ENCODE assay signal across 8 cellular contexts in genomic region chr17:1455291-1455747, GRCh38. TPM values are rescaled to one million over a fixed set of nuclear protein-coding genes. Genes with fewer than 3 reads are reported as not detected.
A peak's percentile ranks its signal among the peaks of the same experiment; 100 is the strongest.
DNase-seq lines count a peak whose midpoint lies in the region; ATAC-seq lines count a peak whose summit lies in the region.

No MANE protein-coding gene starts in this region.

- peak overlapping the region; percentile 91 for H3K9ac ChIP-seq in mucosa of stomach (ENCODE audit: low read length)

- H3K36me3 ChIP-seq in esophagus (ENCODE audit: control insufficient read depth in 2 of 2, insufficient read depth in 2 of 2, low read length in 1 of 2) = no peaks in the 10 kb centered on the region
- no peaks in the 10 kb centered on the region for H3K36me3 ChIP-seq in mucosa of stomach (ENCODE audit: control insufficient read depth, insufficient read depth, low read length)
- H3K36me3 ChIP-seq in thymus (ENCODE audit: control insufficient read depth, insufficient read depth) = peaks cover 13% of the 10 kb centered on the region

- 0 to 2% methylated on average over 22 to 27 of the region's 27 CpGs for WGBS in esophagus, 2 donors
- under 1% methylated on average over 27 of the region's 27 CpGs for WGBS in thymus

- H3K9me3 ChIP-seq in esophagus (ENCODE audit: control insufficient read depth in 2 of 2, insufficient read depth in 1 of 2, low read depth in 1 of 2, low read length in 1 of 2) = no peaks in the 10 kb centered on the region
- H3K9me3 ChIP-seq in mucosa of stomach (ENCODE audit: control insufficient read depth, low read length) = no peaks in the 10 kb centered on the region
- H3K9me3 ChIP-seq in thymus (ENCODE audit: control insufficient read depth) = no peaks in the 10 kb centered on the region

- H3K27me3 ChIP-seq in esophagus (ENCODE audit: control insufficient read depth in 1 of 2, insufficient read depth in 2 of 2, low read length in 2 of 2) = no peaks in the 10 kb centered on the region
- H3K27me3 ChIP-seq in mucosa of stomach (ENCODE audit: control insufficient read depth, insufficient read depth, low read length) = no peaks in the 10 kb centered on the region
- H3K27me3 ChIP-seq in thymus (ENCODE audit: control insufficient read depth, insufficient read depth) = peaks cover 3% of the 10 kb centered on the region

- DNase-seq in Ammon's horn (ENCODE audit: low spot score) (peak; percentile 52), NCI-H510A (lab: John Stamatoyannopoulos, UW) (peak; percentile 15)
- DNase-seq in activated CD8-positive, alpha-beta memory T cell treated with anti-CD3 and anti-CD28 coated beads, Interleukin-2, amount 50 U/mL, for 4 hours = peak; percentile 34

- H3K4me1 ChIP-seq in esophagus (ENCODE audit: control insufficient read depth in 2 of 2, insufficient read depth in 2 of 2, low read length in 1 of 2) (no peaks in the 10 kb centered on the region), mucosa of stomach (ENCODE audit: control insufficient read depth, insufficient read depth, low read length) (peaks cover 34% of the 10 kb centered on the region), thymus (ENCODE audit: control insufficient read depth, insufficient read depth, low read length) (peaks cover 11% of the 10 kb centered on the region)

- ATAC-seq in GM18517 (IDR thresholded peaks at IDR 0.05; ENCODE audit: unreplicated experiment) = peak; percentile 33
- ATAC-seq in HG03025 (IDR thresholded peaks at IDR 0.05; ENCODE audit: low FRiP score, unreplicated experiment) = peak; percentile 22

- peak overlapping the region; percentile 96 to 98 for H3K4me3 ChIP-seq in esophagus (ENCODE audit: low read depth in 1 of 2, low read length in 2 of 2)
- H3K4me3 ChIP-seq in mucosa of stomach (ENCODE audit: low read length) = peak overlapping the region; percentile 63
- H3K4me3 ChIP-seq in thymus (ENCODE audit: low read length) = peak overlapping the region; percentile 99

- H3K27ac ChIP-seq in esophagus (ENCODE audit: low read depth in 2 of 2, low read length in 1 of 2) = peak overlapping the region; percentile 99 to 100
- H3K27ac ChIP-seq in thymus (ENCODE audit: low read depth) = peak overlapping the region; percentile 97

RNA-seq across cellular contexts. Expression of gene CRK, which starts 0.7 kb away (rescaled TPM):
- polyA plus RNA-seq in esophagus (10 to 100 TPM; 17.8 to 23.8 TPM), thymus (26.6 TPM)

RNA-seq across cellular contexts. Expression of gene MYO1C, which starts 37.2 kb away (rescaled TPM):
- polyA plus RNA-seq in esophagus (10 to 100 TPM; 42.0 to 45.0 TPM), thymus (24.8 TPM)

RNA-seq across cellular contexts. Expression of gene YWHAE, which starts 55.3 kb away (rescaled TPM):
- polyA plus RNA-seq in esophagus (100 to 1,000 TPM; 246 to 324 TPM), thymus (264 TPM)

Comparison
In these comparisons a context has a peak if more than half of its experiments do, and no peak if none do; other contexts are left out.
1. Peak in every context shown above with its lines: DNase-seq, ATAC-seq, H3K4me3 ChIP-seq and H3K27ac ChIP-seq.